10 cellular contexts compared by ENCODE assay signal in genomic region chr1:194658090-194658439, GRCh38.
DNase-seq lines count a peak whose midpoint lies in the region; ATAC-seq and TF ChIP-seq lines count a peak whose summit lies in the region.
"Had no signal": no experiment of that assay in that cellular context is flagged by ENCODE, and none has a peak within 500 bp of the region (broad histone marks: within the 10 kb centered on the region; RNA-seq: fewer than 3 reads in every experiment).

No MANE protein-coding gene starts in this region.

- CTCF ChIA-PET in SK-N-SH (lab: Yijun Ruan, JAX): no interaction called here

- H3K27me3 ChIP-seq in SK-N-SH (ENCODE audit: insufficient read depth) (no peaks in the 10 kb centered on the region), kidney epithelial cell (ENCODE audit: control insufficient read depth, insufficient read depth, low read length) (no peaks in the 10 kb centered on the region), left lung (no peaks in the 10 kb centered on the region)

- no peaks in the 10 kb centered on the region; a peak in 1 of 4 replicates for H3K4me1 ChIP-seq in SK-N-SH (ENCODE audit: control insufficient read depth in 1 of 2, insufficient read depth in 2 of 2, low read depth in 1 of 2, low read length in 1 of 2)
- H3K4me1 ChIP-seq in left lung: no peaks in the 10 kb centered on the region

- no peak overlapping the region for H3K4me3 Mint-ChIP-seq in osteocyte (ENCODE audit: unreplicated experiment)
- H3K4me3 Mint-ChIP-seq: endodermal cell; stimulated activated memory B cell treated with anti-CD40 and anti-IgM and Interleukin-4, amounts not matched to agents 10 μg/mL and 1 μg/mL and 100 μg/mL, for 72 hours had no signal

- TF ChIP-seq EP300 in SK-N-SH (IDR thresholded peaks at IDR 0.05; ENCODE audit: borderline replicate concordance in 1 of 2, low read depth in 1 of 2, low read length in 1 of 2): no peak

- peak overlapping the region in 1 of 2 experiments; percentile 31; a peak in 1 of 4 replicates for H3K27ac ChIP-seq in SK-N-SH (ENCODE audit: low read depth in 2 of 2, low read length in 1 of 2)
- H3K27ac ChIP-seq in left lung: no peak overlapping the region

- WGBS in SK-N-SH (ENCODE audit: low lambda C conversion rate): 11% methylated on average over 1 of the region's 1 CpG

- H3K9me3 ChIP-seq in SK-N-SH (no peaks in the 10 kb centered on the region), left lung (peaks cover 0 to 2% of the 10 kb centered on the region in 2 donors)

- H3K4me3 ChIP-seq in GM12865 (ENCODE audit: low read depth, low read length) (no peak overlapping the region), SK-N-SH (ENCODE audit: low read depth in 2 of 2, low read length in 1 of 2) (no peak overlapping the region), kidney epithelial cell (ENCODE audit: low read depth, low read length) (no peak overlapping the region), left lung (no peak overlapping the region)

- DNase-seq in GM12865 (ENCODE audit: low read depth) (peak; percentile 11), HPDE6-E6E7 (ENCODE audit: extremely low spot score) (peak; percentile 22), SK-N-SH (no peak), kidney epithelial cell (ENCODE audit: low read depth) (peak; percentile 83), hypothalamus (lab: John Stamatoyannopoulos, UW) (no peak), left lung (no peak), osteocyte (ENCODE audit: extremely low spot score, unreplicated experiment) (no peak)
- no peak for DNase-seq in NK-92 treated with Interleukin-12 subunit alpha and Interleukin-12 subunit beta, amount 100 ng/mL, for 24 hours (lab: John Stamatoyannopoulos, UW)
- DNase-seq: endodermal cell had no signal

- no peak overlapping the region for H3K27ac Mint-ChIP-seq in osteocyte (ENCODE audit: unreplicated experiment)
- H3K27ac Mint-ChIP-seq: endodermal cell; stimulated activated memory B cell treated with anti-CD40 and anti-IgM and Interleukin-4, amounts not matched to agents 10 μg/mL and 1 μg/mL and 100 μg/mL, for 72 hours had no signal

- H3K9ac ChIP-seq in SK-N-SH: no peak overlapping the region

- TF ChIP-seq RAD21 in SK-N-SH (IDR thresholded peaks at IDR 0.05; ENCODE audit: low read length): no peak

- no peak overlapping the region for H3K4me2 ChIP-seq in SK-N-SH

- H3K36me3 ChIP-seq in SK-N-SH (replicated peaks in 1 of 2; ENCODE audit: control insufficient read depth in 1 of 2, insufficient read depth in 2 of 2, low read length in 1 of 2) (no peaks in the 10 kb centered on the region), kidney epithelial cell (ENCODE audit: control insufficient read depth, insufficient read depth, low read length) (no peaks in the 10 kb centered on the region), left lung (no peaks in the 10 kb centered on the region)

- H2AFZ ChIP-seq in SK-N-SH (ENCODE audit: low read depth): no peak overlapping the region; the same call in 1 of the 2 replicates

- no peaks in the 10 kb centered on the region for H3K4me1 Mint-ChIP-seq in osteocyte (ENCODE audit: unreplicated experiment)
- H3K4me1 Mint-ChIP-seq: endodermal cell; stimulated activated memory B cell treated with anti-CD40 and anti-IgM and Interleukin-4, amounts not matched to agents 10 μg/mL and 1 μg/mL and 100 μg/mL, for 72 hours had no signal

- ATAC-seq in left lung: no peak
- ATAC-seq: stimulated activated memory B cell treated with anti-CD40 and anti-IgM and Interleukin-4, amounts not matched to agents 10 μg/mL and 1 μg/mL and 100 μg/mL, for 72 hours had no signal

- POLR2A ChIA-PET in SK-N-SH (lab: Yijun Ruan, JAX): no interaction called here

- H3K36me3 Mint-ChIP-seq in osteocyte (ENCODE audit: unreplicated experiment): no peaks in the 10 kb centered on the region
- H3K36me3 Mint-ChIP-seq: stimulated activated memory B cell treated with anti-CD40 and anti-IgM and Interleukin-4, amounts not matched to agents 10 μg/mL and 1 μg/mL and 100 μg/mL, for 72 hours had no signal

- peaks cover 4% of the 10 kb centered on the region for H3K9me3 Mint-ChIP-seq in osteocyte (ENCODE audit: unreplicated experiment)
- H3K9me3 Mint-ChIP-seq: endodermal cell had no signal

- H3K79me2 ChIP-seq in SK-N-SH (ENCODE audit: insufficient read depth): no peaks in the 10 kb centered on the region

- intact Hi-C loops in left lung (cut with DNase I): no loop called here

- TF ChIP-seq CTCF in GM12865 (IDR thresholded peaks at IDR 0.05; ENCODE audit: insufficient read depth, low read depth, low read length, missing control alignments) (no peak), SK-N-SH (IDR thresholded peaks at IDR 0.05) (no peak), kidney epithelial cell (IDR thresholded peaks at IDR 0.05; ENCODE audit: insufficient read depth, low read length, poor library complexity, severe bottlenecking) (no peak), left lung (IDR thresholded peaks at IDR 0.05) (no peak), osteocyte (IDR thresholded peaks at IDR 0.05) (no peak)

- no peaks in the 10 kb centered on the region for H3K9me2 ChIP-seq in SK-N-SH

- H3F3A ChIP-seq in SK-N-SH (replicated peaks; ENCODE audit: insufficient read depth): peaks cover 4% of the 10 kb centered on the region

- no peaks in the 10 kb centered on the region for H4K20me1 ChIP-seq in SK-N-SH (ENCODE audit: insufficient read depth)

- peaks cover 2% of the 10 kb centered on the region for H3K27me3 Mint-ChIP-seq in osteocyte (ENCODE audit: unreplicated experiment)
- H3K27me3 Mint-ChIP-seq: stimulated activated memory B cell treated with anti-CD40 and anti-IgM and Interleukin-4, amounts not matched to agents 10 μg/mL and 1 μg/mL and 100 μg/mL, for 72 hours had no signal

TF ChIP-seq in SK-N-SH, 30 proteins besides CTCF, POLR2A, EP300 and RAD21:
- TF ChIP-seq RFX5 (IDR thresholded peaks at IDR 0.05; ENCODE audit: low read length): no peak
- TF ChIP-seq REST (IDR thresholded peaks at IDR 0.05; ENCODE audit: low read depth, low read length): peak; percentile 32; the same call in 1 of the 2 replicates
- TF ChIP-seq JUND (IDR thresholded peaks at IDR 0.05): peak; percentile 19; the same call in 1 of the 2 replicates
- peak; percentile 24; the same call in 1 of the 2 replicates for TF ChIP-seq TCF12 (IDR thresholded peaks at IDR 0.05)
- TF ChIP-seq FOSL2 (IDR thresholded peaks at IDR 0.05; ENCODE audit: borderline replicate concordance, low read depth): peak; percentile 30; the same call in 1 of the 2 replicates
- TF ChIP-seq, protein P1, sequence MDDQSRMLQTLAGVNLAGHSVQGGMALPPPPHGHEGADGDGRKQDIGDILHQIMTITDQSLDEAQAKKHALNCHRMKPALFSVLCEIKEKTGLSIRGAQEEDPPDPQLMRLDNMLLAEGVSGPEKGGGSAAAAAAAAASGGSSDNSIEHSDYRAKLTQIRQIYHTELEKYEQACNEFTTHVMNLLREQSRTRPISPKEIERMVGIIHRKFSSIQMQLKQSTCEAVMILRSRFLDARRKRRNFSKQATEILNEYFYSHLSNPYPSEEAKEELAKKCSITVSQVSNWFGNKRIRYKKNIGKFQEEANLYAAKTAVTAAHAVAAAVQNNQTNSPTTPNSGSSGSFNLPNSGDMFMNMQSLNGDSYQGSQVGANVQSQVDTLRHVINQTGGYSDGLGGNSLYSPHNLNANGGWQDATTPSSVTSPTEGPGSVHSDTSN (IDR thresholded peaks at IDR 0.05): 0 out of 2 replicates have a peak, but pooled peaks have one; percentile 9

Comparison
In these comparisons a context has a peak if more than half of its experiments do, and no peak if none do; other contexts are left out.
1. DNase-seq: peak in GM12865 (single experiment), HPDE6-E6E7 (single experiment) and kidney epithelial cell (single experiment); none in SK-N-SH (single experiment), hypothalamus (0 of 51), left lung (0 of 2), osteocyte (single experiment) and NK-92 treated with Interleukin-12 subunit alpha and Interleukin-12 subunit beta, amount 100 ng/mL, for 24 hours (single experiment).